Comparison of ENCODE assay signal across 32 cellular contexts in the genomic region with DNA sequence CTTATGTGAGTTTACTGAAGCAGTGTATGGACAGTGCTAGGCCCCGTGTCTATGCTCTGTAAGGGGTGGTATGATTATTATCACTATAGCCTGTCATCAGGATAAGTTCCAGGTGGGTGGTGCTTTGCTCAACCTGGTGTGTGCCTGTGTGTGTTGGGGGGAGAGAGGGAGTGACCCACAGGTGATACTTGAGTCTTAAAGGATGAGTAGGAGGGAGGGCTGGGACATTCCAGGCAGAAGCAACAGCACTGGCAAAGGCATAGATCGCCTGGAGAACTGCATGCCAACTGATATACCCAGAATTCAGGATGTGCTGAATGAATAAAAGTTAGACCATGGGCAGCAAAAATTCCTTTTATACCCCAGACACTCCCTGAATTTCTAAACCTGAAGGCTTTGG. TPM values are rescaled to one million over a fixed set of nuclear protein-coding genes. Genes with fewer than 3 reads are reported as not detected.
"Had no signal": no experiment of that assay in that cellular context is flagged by ENCODE, and none has a peak within 500 bp of the region (broad histone marks: within the 10 kb centered on the region; RNA-seq: fewer than 3 reads in every experiment).

No MANE protein-coding gene starts in this region.

- H3K27ac ChIP-seq: cardiac muscle cell, KMS-11, VCaP had no signal

- H3K36me3 Mint-ChIP-seq: activated naive CD8-positive, alpha-beta T cell had no signal

- H3K27ac Mint-ChIP-seq: activated CD4-positive, alpha-beta memory T cell treated with anti-CD3 and anti-CD28 coated beads, Interleukin-2, amount 10 ng/mL, durations not matched to agents 7 days and 5 days; activated CD4-positive, alpha-beta T cell treated with anti-CD3 and anti-CD28 coated beads for 36 hours; activated naive CD4-positive, alpha-beta T cell treated with anti-CD3 and anti-CD28 coated beads for 36 hours; activated naive CD8-positive, alpha-beta T cell; activated T-helper 17 cell treated with anti-CD3 and anti-CD28 coated beads, Interleukin-2, amount 50 U/mL, for 72 hours; brain had no signal

- H3K4me3 ChIP-seq: cardiac muscle cell, MG63 had no signal

- H3K9me3 ChIP-seq: MG63, SK-N-SH had no signal

- FAIRE-seq: astrocyte had no signal

- ATAC-seq: activated CD4-positive, alpha-beta T cell treated with anti-CD3 and anti-CD28 coated beads for 36 hours; activated T-helper 17 cell treated with anti-CD3 and anti-CD28 coated beads, Interleukin-2, amount 50 U/mL, for 72 hours; PC-3; Right ventricle myocardium inferior had no signal

- H3K27me3 Mint-ChIP-seq: brain had no signal

- DNase-seq: activated CD4-positive, alpha-beta memory T cell treated with anti-CD3 and anti-CD28 coated beads, Interleukin-2, amount 10 ng/mL, durations not matched to agents 7 days and 5 days; activated CD4-positive, alpha-beta T cell treated with anti-CD3 and anti-CD28 coated beads for 36 hours; activated CD4-positive, alpha-beta T cell treated with anti-CD3 and anti-CD28 coated beads, Interleukin-2, amount 50 U/mL, for 1 hour; activated gamma-delta T cell; activated naive CD4-positive, alpha-beta T cell treated with anti-CD3 and anti-CD28 coated beads for 36 hours; activated T-cell treated with anti-CD3 and anti-CD28 coated beads for 4 hours; activated T-cell treated with anti-CD3 and anti-CD28 coated beads, Interleukin-2, amount 50 U/mL, for 48 hours; amygdala; MG63; MV-4-11; NCI-H1092 treated with DMSO at 0.1 percent for 48 hours; NCI-H1417 treated with DMSO at 0.1 percent for 48 hours; NCI-H1694; NCI-H2029; NCI-H2107; NCI-H2171 treated with DMSO at 0.1 percent for 48 hours; NCI-H345; NCI-H510A treated with DMSO at 0.1 percent for 48 hours; NCI-H69; PC-3; SK-N-SH; T-helper 1 cell had no signal

- H3K9ac ChIP-seq: KMS-11, SK-N-SH had no signal

- H3K36me3 ChIP-seq: cardiac muscle cell had no signal

- H3K27me3 ChIP-seq: cardiac muscle cell, MG63 had no signal

- H3K4me3 Mint-ChIP-seq: activated CD4-positive, alpha-beta memory T cell treated with anti-CD3 and anti-CD28 coated beads, Interleukin-2, amount 10 ng/mL, durations not matched to agents 7 days and 5 days; activated CD4-positive, alpha-beta T cell treated with anti-CD3 and anti-CD28 coated beads for 36 hours; activated naive CD4-positive, alpha-beta T cell treated with anti-CD3 and anti-CD28 coated beads for 36 hours; activated naive CD8-positive, alpha-beta T cell; activated T-helper 17 cell treated with anti-CD3 and anti-CD28 coated beads, Interleukin-2, amount 50 U/mL, for 72 hours; brain had no signal

- H3K9me3 Mint-ChIP-seq: activated CD4-positive, alpha-beta memory T cell treated with anti-CD3 and anti-CD28 coated beads, Interleukin-2, amount 10 ng/mL, durations not matched to agents 7 days and 5 days; activated naive CD4-positive, alpha-beta T cell treated with anti-CD3 and anti-CD28 coated beads for 36 hours; activated T-helper 17 cell treated with anti-CD3 and anti-CD28 coated beads, Interleukin-2, amount 50 U/mL, for 72 hours; brain had no signal

RNA-seq across cellular contexts. Expression of gene LHFPL7, which starts 10.5 kb away (rescaled TPM):
- total RNA-seq: activated CD4-positive, alpha-beta memory T cell treated with anti-CD3 and anti-CD28 coated beads, Interleukin-2, amount 10 ng/mL, durations not matched to agents 7 days and 5 days; activated CD4-positive, alpha-beta T cell treated with anti-CD3 and anti-CD28 coated beads for 36 hours; activated CD8-positive, alpha-beta memory T cell treated with anti-CD3 and anti-CD28 coated beads for 36 hours; activated naive CD4-positive, alpha-beta T cell treated with anti-CD3 and anti-CD28 coated beads for 36 hours; activated T-helper 17 cell treated with anti-CD3 and anti-CD28 coated beads, Interleukin-2, amount 50 U/mL, for 72 hours; astrocyte; cardiac muscle cell; PC-3; Right ventricle myocardium inferior; T-helper 2 cell treated with Interferon-gamma antibody and Interleukin-4, amounts not matched to agents 100 ng/mL and 5 ng/mL, for 36 hours had no signal
